Comparison of ENCODE assay signal across 8 cellular contexts in genomic region chr19:2476451-2477140, GRCh38. TPM values are rescaled to one million over a fixed set of nuclear protein-coding genes. Genes with fewer than 3 reads are reported as not detected.
DNase-seq lines count a peak whose midpoint lies in the region; ATAC-seq and TF ChIP-seq lines count a peak whose summit lies in the region.

No MANE protein-coding gene starts in this region.

- DNase-seq in SKM-1 treated with dmso at 0.1 percent for 144 hours (lab: John Stamatoyannopoulos, UW; ENCODE audit: unreplicated experiment), result peak; percentile 57
- no peak for DNase-seq in SKM-1 (lab: John Stamatoyannopoulos, UW; ENCODE audit: unreplicated experiment)
- DNase-seq in Karpas-422, result peak; percentile 66
- peak; percentile 69 for DNase-seq in activated CD4-positive, alpha-beta memory T cell treated with anti-CD3 and anti-CD28 coated beads, Interleukin-2, amount 10 ng/mL, durations not matched to agents 7 days and 5 days
- peak; percentile 45 for DNase-seq in effector CD4-positive, alpha-beta T cell
- peak; percentile 73 to 81 (median 74) for DNase-seq in mucosa of descending colon
- DNase-seq in NCI-H1048 (lab: John Stamatoyannopoulos, UW), result no peak

- peak overlapping the region; percentile 83 for H3K4me2 ChIP-seq in Karpas-422 (ENCODE audit: low read depth, low read length, poor library complexity, severe bottlenecking)

- H3K36me3 ChIP-seq in Karpas-422 (ENCODE audit: insufficient read depth, low read length) (no peaks in the 10 kb centered on the region; the same call in 1 of the 2 replicates), mucosa of descending colon (ENCODE audit: low read depth) (no peaks in the 10 kb centered on the region)

- H4K20me1 ChIP-seq in Karpas-422 (ENCODE audit: insufficient read depth, low read depth, low read length), result peaks cover 9% of the 10 kb centered on the region; the same call in 1 of the 2 replicates

- no peak for TF ChIP-seq CTCF in mucosa of descending colon (IDR thresholded peaks at IDR 0.05)

- peak; percentile 7 for ATAC-seq in mucosa of descending colon
- ATAC-seq in stimulated activated memory B cell treated with anti-CD40 and anti-IgM and Interleukin-4, amounts not matched to agents 10 μg/mL and 1 μg/mL and 100 μg/mL, for 72 hours, result peak; percentile 15

- CTCF ChIA-PET in activated CD4-positive, alpha-beta memory T cell treated with anti-CD3 and anti-CD28 coated beads, Interleukin-2, amount 10 ng/mL, durations not matched to agents 7 days and 5 days (lab: Charles Lee), result interaction anchor here (0.8 to 4.2 kb wide), 24 partner anchors 16 to 161 kb away, joined by 3 to 130 read pairs (median 6); partner anchors contain the start of gene LMNB2

- H3K36me3 Mint-ChIP-seq in activated CD4-positive, alpha-beta memory T cell treated with anti-CD3 and anti-CD28 coated beads, Interleukin-2, amount 10 ng/mL, durations not matched to agents 7 days and 5 days (ENCODE audit: low read depth), result peaks cover 27% of the 10 kb centered on the region
- H3K36me3 Mint-ChIP-seq in stimulated activated memory B cell treated with anti-CD40 and anti-IgM and Interleukin-4, amounts not matched to agents 10 μg/mL and 1 μg/mL and 100 μg/mL, for 72 hours, result peaks cover 27% of the 10 kb centered on the region

- H3K4me3 ChIP-seq in Karpas-422 (ENCODE audit: low read length), result peak overlapping the region; percentile 75
- H3K4me3 ChIP-seq in mucosa of descending colon, result peak overlapping the region; percentile 63

- no peaks in the 10 kb centered on the region for H3K9me3 Mint-ChIP-seq in activated CD4-positive, alpha-beta memory T cell treated with anti-CD3 and anti-CD28 coated beads, Interleukin-2, amount 10 ng/mL, durations not matched to agents 7 days and 5 days
- no peaks in the 10 kb centered on the region for H3K9me3 Mint-ChIP-seq in stimulated activated memory B cell treated with anti-CD40 and anti-IgM and Interleukin-4, amounts not matched to agents 10 μg/mL and 1 μg/mL and 100 μg/mL, for 72 hours

- intact Hi-C loops in mucosa of descending colon (cut with DNase I, micrococcal nuclease), result loop anchor here (2.0 to 5.0 kb wide), 3 partner anchors 66 to 136 kb away; no protein-coding TSS in a partner anchor

- POLR2A ChIA-PET in activated CD4-positive, alpha-beta memory T cell treated with anti-CD3 and anti-CD28 coated beads, Interleukin-2, amount 10 ng/mL, durations not matched to agents 7 days and 5 days (lab: Charles Lee), result interaction anchor here (0.6 to 7.1 kb wide), 59 partner anchors 8 to 474 kb away, joined by 3 to 220 read pairs (median 6); partner anchors contain the start of genes AP3D1, LMNB2, LSM7 and PLEKHJ1

- H3K27me3 ChIP-seq in Karpas-422 (ENCODE audit: low read length), result no peaks in the 10 kb centered on the region

- no peak overlapping the region for H2AFZ ChIP-seq in Karpas-422 (ENCODE audit: low read length)

- H3K9me3 ChIP-seq in Karpas-422 (ENCODE audit: low read length) (no peaks in the 10 kb centered on the region), mucosa of descending colon (no peaks in the 10 kb centered on the region)

- H3K9me2 ChIP-seq in Karpas-422 (replicated peaks; ENCODE audit: insufficient read depth, low read length), result no peaks in the 10 kb centered on the region

- peaks cover 22% of the 10 kb centered on the region for H3K4me1 Mint-ChIP-seq in activated CD4-positive, alpha-beta memory T cell treated with anti-CD3 and anti-CD28 coated beads, Interleukin-2, amount 10 ng/mL, durations not matched to agents 7 days and 5 days
- peaks cover 33% of the 10 kb centered on the region for H3K4me1 Mint-ChIP-seq in stimulated activated memory B cell treated with anti-CD40 and anti-IgM and Interleukin-4, amounts not matched to agents 10 μg/mL and 1 μg/mL and 100 μg/mL, for 72 hours

- H3K9ac ChIP-seq in Karpas-422 (ENCODE audit: low read length), result peak overlapping the region; percentile 81

- H3K4me3 Mint-ChIP-seq in activated CD4-positive, alpha-beta memory T cell treated with anti-CD3 and anti-CD28 coated beads, Interleukin-2, amount 10 ng/mL, durations not matched to agents 7 days and 5 days, result peak overlapping the region; percentile 89
- H3K4me3 Mint-ChIP-seq in stimulated activated memory B cell treated with anti-CD40 and anti-IgM and Interleukin-4, amounts not matched to agents 10 μg/mL and 1 μg/mL and 100 μg/mL, for 72 hours, result peak overlapping the region; percentile 100

- H3K4me1 ChIP-seq in Karpas-422 (ENCODE audit: low read length) (peaks cover 50% of the 10 kb centered on the region), mucosa of descending colon (ENCODE audit: low read depth) (peaks cover 36% of the 10 kb centered on the region)

- peaks cover 3% of the 10 kb centered on the region for H3K27me3 Mint-ChIP-seq in activated CD4-positive, alpha-beta memory T cell treated with anti-CD3 and anti-CD28 coated beads, Interleukin-2, amount 10 ng/mL, durations not matched to agents 7 days and 5 days
- H3K27me3 Mint-ChIP-seq in stimulated activated memory B cell treated with anti-CD40 and anti-IgM and Interleukin-4, amounts not matched to agents 10 μg/mL and 1 μg/mL and 100 μg/mL, for 72 hours, result no peaks in the 10 kb centered on the region

- H3K27ac Mint-ChIP-seq in activated CD4-positive, alpha-beta memory T cell treated with anti-CD3 and anti-CD28 coated beads, Interleukin-2, amount 10 ng/mL, durations not matched to agents 7 days and 5 days, result peak overlapping the region; percentile 83
- peak overlapping the region; percentile 82 for H3K27ac Mint-ChIP-seq in stimulated activated memory B cell treated with anti-CD40 and anti-IgM and Interleukin-4, amounts not matched to agents 10 μg/mL and 1 μg/mL and 100 μg/mL, for 72 hours

- H3K27ac ChIP-seq in Karpas-422 (ENCODE audit: low read length), result peak overlapping the region; percentile 40

- no peaks in the 10 kb centered on the region; the same call in 1 of the 2 replicates for H3K79me2 ChIP-seq in Karpas-422 (ENCODE audit: low read length)

RNA-seq across cellular contexts. Expression of gene GADD45B, which starts 0.7 kb away (rescaled TPM):
- total RNA-seq in Karpas-422 (2014; rRNA removed; shearing (Covaris generic); ENCODE audit: low replicate concordance), result 8.6 and 11.0 TPM in 2 replicates
- 10 to 100 TPM; 52.2 to 54.3 TPM for total RNA-seq in activated CD4-positive, alpha-beta memory T cell treated with anti-CD3 and anti-CD28 coated beads, Interleukin-2, amount 10 ng/mL, durations not matched to agents 7 days and 5 days
- 10 to 100 TPM; 30.6 to 45.5 (median 35.9) TPM for total RNA-seq in mucosa of descending colon

RNA-seq across cellular contexts. Expression of gene LMNB2, which starts 19.8 kb away (rescaled TPM):
- total RNA-seq in Karpas-422 (2014; rRNA removed; shearing (Covaris generic); ENCODE audit: low replicate concordance), result 20.8 and 80.2 TPM in 2 replicates
- total RNA-seq in activated CD4-positive, alpha-beta memory T cell treated with anti-CD3 and anti-CD28 coated beads, Interleukin-2, amount 10 ng/mL, durations not matched to agents 7 days and 5 days, result 10 to 100 TPM; 92.9 to 96.6 TPM
- 10 to 100 TPM; 21.1 to 47.8 (median 22.1) TPM for total RNA-seq in mucosa of descending colon

RNA-seq across cellular contexts. Expression of gene TIMM13, which starts 49.2 kb away (rescaled TPM):
- total RNA-seq in Karpas-422 (2014; rRNA removed; shearing (Covaris generic); ENCODE audit: low replicate concordance), result 49.3 and 66.5 TPM in 2 replicates
- total RNA-seq in activated CD4-positive, alpha-beta memory T cell treated with anti-CD3 and anti-CD28 coated beads, Interleukin-2, amount 10 ng/mL, durations not matched to agents 7 days and 5 days, result 10 to 100 TPM; 44.5 to 47.4 TPM
- total RNA-seq in mucosa of descending colon, result 100 to 1,000 TPM in 2 of 3 donors, 10 to 100 TPM in 1; 75.4 to 130 (median 104) TPM

Comparison
In these comparisons a context has a peak if more than half of its experiments do, and no peak if none do; other contexts are left out.
1. DNase-seq: peak in SKM-1 treated with dmso at 0.1 percent for 144 hours (single experiment), Karpas-422 (single experiment), activated CD4-positive, alpha-beta memory T cell treated with anti-CD3 and anti-CD28 coated beads, Interleukin-2, amount 10 ng/mL, durations not matched to agents 7 days and 5 days (single experiment), effector CD4-positive, alpha-beta T cell (single experiment) and mucosa of descending colon (3 of 3); none in SKM-1 (single experiment) and NCI-H1048 (single experiment).